Comparison of ENCODE assay signal across 1 cellular context in the genomic region with DNA sequence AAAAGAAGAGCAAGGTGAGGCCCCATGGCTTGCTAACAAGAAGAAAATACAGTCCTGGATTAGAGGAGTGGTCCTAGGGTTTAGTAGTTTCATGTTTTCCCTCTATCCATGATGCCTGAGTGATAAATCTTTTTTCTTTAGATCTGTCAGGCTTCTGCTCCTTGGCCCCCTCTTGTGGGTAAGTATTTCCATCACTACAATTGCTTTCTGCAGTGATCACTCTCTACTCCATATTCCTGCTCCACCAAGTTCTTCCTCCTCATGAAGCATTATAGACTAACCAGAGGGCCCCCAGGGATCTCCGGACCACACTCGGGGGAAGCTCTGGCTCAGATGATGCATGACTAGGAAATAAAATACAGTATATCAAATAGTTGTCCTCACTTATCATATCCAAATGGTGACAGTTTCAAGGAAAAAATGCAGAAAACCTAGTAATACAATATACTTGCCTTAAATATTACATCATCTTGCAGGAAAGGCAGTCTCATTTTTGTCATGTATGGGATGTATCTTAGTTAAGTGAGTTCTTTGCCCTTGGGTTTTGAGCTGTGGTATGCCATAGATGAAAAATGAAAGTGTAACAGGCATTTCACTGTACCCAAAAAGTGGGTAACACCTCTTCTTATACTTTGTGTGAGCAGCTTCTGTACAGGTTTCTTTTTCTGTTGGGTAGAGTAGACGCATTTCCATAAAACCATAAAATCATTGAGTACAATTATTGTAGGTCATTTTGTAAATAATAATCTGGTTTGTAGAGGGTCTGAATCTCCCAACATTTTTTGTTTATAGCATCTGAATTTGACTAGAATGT.
TF ChIP-seq lines count a peak whose summit lies in the region.

No MANE protein-coding gene starts in this region.

TF ChIP-seq in endothelial cell of umbilical vein, 7 proteins besides CTCF, POLR2A, EP300 and RAD21 (continued from another document):
- TF ChIP-seq, protein P1, sequence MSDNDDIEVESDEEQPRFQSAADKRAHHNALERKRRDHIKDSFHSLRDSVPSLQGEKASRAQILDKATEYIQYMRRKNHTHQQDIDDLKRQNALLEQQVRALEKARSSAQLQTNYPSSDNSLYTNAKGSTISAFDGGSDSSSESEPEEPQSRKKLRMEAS (IDR thresholded peaks at IDR 0.05; ENCODE audit: insufficient read depth, insufficient read length) = no peak
- TF ChIP-seq MYC (IDR thresholded peaks at IDR 0.05; ENCODE audit: low read depth, low read length) = no peak
- no peak for TF ChIP-seq JUN (IDR thresholded peaks at IDR 0.05; ENCODE audit: borderline replicate concordance, insufficient read depth, insufficient read length, low read depth)
